In the genomic region with DNA sequence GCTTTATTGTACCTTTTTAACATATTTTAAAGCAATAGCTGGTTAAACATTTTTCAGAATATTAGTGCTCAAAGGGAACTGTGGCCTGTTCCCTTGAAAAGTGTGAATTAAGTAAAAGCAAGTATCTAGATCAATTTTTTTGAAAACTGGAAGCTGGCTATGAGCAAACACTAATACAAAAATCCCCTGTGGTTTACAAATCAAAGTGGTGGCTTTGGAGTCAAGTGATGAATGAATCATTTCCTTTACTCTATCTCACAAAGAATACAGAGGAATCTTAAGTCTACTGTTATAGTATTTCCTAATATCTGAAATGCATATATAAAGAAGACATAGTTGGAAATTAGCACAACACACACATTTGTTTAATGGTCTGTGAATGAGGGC, we compare ENCODE assay signal across 11 cellular contexts.
A peak's percentile ranks its signal among the peaks of the same experiment; 100 is the strongest.
DNase-seq lines count a peak whose midpoint lies in the region; ATAC-seq and TF ChIP-seq lines count a peak whose summit lies in the region.
"Had no signal": no experiment of that assay in that cellular context is flagged by ENCODE, and none has a peak within 500 bp of the region (broad histone marks: within the 10 kb centered on the region; RNA-seq: fewer than 3 reads in every experiment).

No MANE protein-coding gene starts in this region.

- H3K4me1 Mint-ChIP-seq in activated T-helper 2 cell treated with anti-CD3 and anti-CD28 coated beads, Interferon-gamma antibody, Interleukin-2, Interleukin-4, amounts not matched to agents 10 μg/mL and 5 μg/mL and 100 μg/mL, durations not matched to agents 14 hours and 24 hours and 36 hours (ENCODE audit: low read depth), result peaks cover 16% of the 10 kb centered on the region

- peaks cover 10% of the 10 kb centered on the region for H3K36me3 Mint-ChIP-seq in activated T-helper 2 cell treated with anti-CD3 and anti-CD28 coated beads, Interferon-gamma antibody, Interleukin-2, Interleukin-4, amounts not matched to agents 10 μg/mL and 5 μg/mL and 100 μg/mL, durations not matched to agents 14 hours and 24 hours and 36 hours (ENCODE audit: low read depth)

- peak; percentile 83 for ATAC-seq in GM19463 (IDR thresholded peaks at IDR 0.05; ENCODE audit: unreplicated experiment)
- peak; percentile 75 for ATAC-seq in HG03103 (IDR thresholded peaks at IDR 0.05; ENCODE audit: low read depth, unreplicated experiment)

- H3K4me3 Mint-ChIP-seq in activated T-helper 2 cell treated with anti-CD3 and anti-CD28 coated beads, Interferon-gamma antibody, Interleukin-2, Interleukin-4, amounts not matched to agents 10 μg/mL and 5 μg/mL and 100 μg/mL, durations not matched to agents 14 hours and 24 hours and 36 hours (ENCODE audit: low read depth), result no peak overlapping the region

- peaks cover 52% of the 10 kb centered on the region for H3K9me3 Mint-ChIP-seq in activated T-helper 2 cell treated with anti-CD3 and anti-CD28 coated beads, Interferon-gamma antibody, Interleukin-2, Interleukin-4, amounts not matched to agents 10 μg/mL and 5 μg/mL and 100 μg/mL, durations not matched to agents 14 hours and 24 hours and 36 hours

- no peak for TF ChIP-seq CTCF in foreskin fibroblast (IDR thresholded peaks at IDR 0.05; ENCODE audit: low read depth, low read length)

- peak; percentile 76 for DNase-seq in COLO829 (ENCODE audit: low spot score)
- DNase-seq in activated T-helper 2 cell treated with anti-CD3 and anti-CD28 coated beads, Interferon-gamma antibody, Interleukin-2, Interleukin-4, amounts not matched to agents 10 μg/mL and 5 μg/mL and 100 μg/mL, durations not matched to agents 14 hours and 24 hours and 36 hours (ENCODE audit: low spot score), result no peak
- no peak for DNase-seq in posterior vena cava (ENCODE audit: low spot score)
- no peak for DNase-seq in NCI-H187 treated with DMSO at 0.1 percent for 48 hours (lab: John Stamatoyannopoulos, UW)
- DNase-seq in foreskin fibroblast, result no peak
- no peak for DNase-seq in SIG-M5 treated with dmso at 0.1 percent for 504 hours (lab: John Stamatoyannopoulos, UW; ENCODE audit: unreplicated experiment)
- DNase-seq: BE2C, left ventricle myocardium inferior, PC-9 had no signal

- peak overlapping the region; percentile 56 for H3K27ac Mint-ChIP-seq in activated T-helper 2 cell treated with anti-CD3 and anti-CD28 coated beads, Interferon-gamma antibody, Interleukin-2, Interleukin-4, amounts not matched to agents 10 μg/mL and 5 μg/mL and 100 μg/mL, durations not matched to agents 14 hours and 24 hours and 36 hours

- H3K4me3 ChIP-seq in foreskin fibroblast (ENCODE audit: low read depth in 1 of 2, low read length in 2 of 2), result no peak overlapping the region
- H3K4me3 ChIP-seq: left ventricle myocardium inferior, PC-9 had no signal

- peaks cover 16% of the 10 kb centered on the region for H3K27me3 Mint-ChIP-seq in activated T-helper 2 cell treated with anti-CD3 and anti-CD28 coated beads, Interferon-gamma antibody, Interleukin-2, Interleukin-4, amounts not matched to agents 10 μg/mL and 5 μg/mL and 100 μg/mL, durations not matched to agents 14 hours and 24 hours and 36 hours (ENCODE audit: low read depth)

- intact Hi-C loops in activated T-helper 2 cell treated with anti-CD3 and anti-CD28 coated beads, Interferon-gamma antibody, Interleukin-2, Interleukin-4, amounts not matched to agents 10 μg/mL and 5 μg/mL and 100 μg/mL, durations not matched to agents 14 hours and 24 hours and 36 hours (cut with micrococcal nuclease), result loop anchor here (1.0 to 2.0 kb wide), 3 partner anchors 21 to 213 kb away; a partner anchor contains a TSS
- intact Hi-C loops in posterior vena cava (cut with DNase I), result no loop called here
